ENCODE assay signal across 20 cellular contexts in the genomic region with DNA sequence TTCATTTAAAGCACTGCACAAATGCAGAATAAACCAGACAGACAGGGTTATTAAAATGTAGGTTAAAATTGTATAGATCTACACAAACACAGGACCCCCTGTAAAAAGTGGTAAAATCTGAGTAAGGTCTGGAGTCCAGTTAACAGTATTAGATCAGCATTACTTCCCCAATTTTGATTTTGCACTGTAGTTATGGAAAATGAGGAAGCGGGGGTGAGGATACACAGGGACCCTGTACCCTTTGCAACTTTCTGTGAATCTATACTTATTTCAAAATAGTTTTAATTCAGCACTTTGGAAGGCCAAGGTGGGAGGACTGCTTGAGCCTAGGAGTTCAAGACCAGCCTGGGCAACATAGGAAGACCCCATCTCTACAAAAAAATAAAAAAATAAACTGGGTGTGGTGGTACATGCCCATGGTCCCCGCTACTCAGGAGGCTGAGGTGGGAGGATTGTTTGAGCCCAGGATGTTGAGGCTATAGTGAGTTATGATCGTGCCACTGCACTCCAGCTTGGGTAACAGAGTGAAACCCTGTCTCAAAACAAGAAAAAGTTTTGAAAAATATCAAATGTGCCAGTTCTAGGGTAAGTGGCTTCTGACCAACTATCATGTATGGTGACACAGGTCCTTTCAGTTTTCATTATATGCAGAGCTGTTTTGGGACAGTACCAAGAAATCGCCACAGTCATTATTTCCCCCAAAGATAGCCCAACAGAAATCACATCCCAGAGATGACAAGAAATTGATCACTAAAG. TPM values are rescaled to one million over a fixed set of nuclear protein-coding genes. Genes with fewer than 3 reads are reported as not detected.
DNase-seq lines count a peak whose midpoint lies in the region; ATAC-seq and TF ChIP-seq lines count a peak whose summit lies in the region.
"Had no signal": no experiment of that assay in that cellular context is flagged by ENCODE, and none has a peak within 500 bp of the region (broad histone marks: within the 10 kb centered on the region; RNA-seq: fewer than 3 reads in every experiment).

No MANE protein-coding gene starts in this region.

- H4K20me1 ChIP-seq in GM23338 (replicated peaks; ENCODE audit: insufficient read depth) (peaks cover 5% of the 10 kb centered on the region), PC-3 (ENCODE audit: low read length) (no peaks in the 10 kb centered on the region)

- H3K27me3 ChIP-seq in GM23338 (ENCODE audit: insufficient read depth) (no peaks in the 10 kb centered on the region), PC-3 (ENCODE audit: low read length) (no peaks in the 10 kb centered on the region)
- H3K27me3 ChIP-seq: adrenal gland, cardiac muscle cell, pancreas had no signal

- TF ChIP-seq CTCF in GM23338 (conservative IDR thresholded peaks at IDR 0.05; ENCODE audit: low read depth in 2 of 2), result no peak
- TF ChIP-seq CTCF in NB4 (IDR thresholded peaks at IDR 0.05; ENCODE audit: low read depth, low read length), result no peak
- no peak for TF ChIP-seq CTCF in activated B cell treated with CpG ODN at 0.5 μM for 24 hours (IDR thresholded peaks at IDR 0.05)
- no peak for TF ChIP-seq CTCF in PC-3 (conservative IDR thresholded peaks at IDR 0.05; ENCODE audit: low read depth, low read length)

- CTCF ChIA-PET in activated B cell treated with CpG ODN at 0.5 μM for 24 hours (lab: Charles Lee) (interaction anchor here (1.2 to 2.0 kb wide), 2 partner anchors 10 to 143 kb away, joined by 3 to 5 read pairs; no protein-coding TSS in a partner anchor), PC-3 (lab: Charles Lee) (no interaction called here)

- no peak overlapping the region for H3K9ac ChIP-seq in PC-3 (ENCODE audit: low read length)
- H3K9ac ChIP-seq: GM23248 had no signal

- 0 out of 2 replicates have a peak overlapping the region, but pooled peaks have one; percentile 28 for H3K4me3 ChIP-seq in GM23338
- H3K4me3 ChIP-seq in NB4 (ENCODE audit: low read depth, low read length), result no peak overlapping the region
- no peak overlapping the region for H3K4me3 ChIP-seq in PC-3 (ENCODE audit: low read length)
- H3K4me3 ChIP-seq: adrenal gland, cardiac muscle cell, GM23248, pancreas, thoracic aorta had no signal

- POLR2A ChIA-PET in activated B cell treated with CpG ODN at 0.5 μM for 24 hours (lab: Charles Lee), result interaction anchor here (2.2 kb wide), 1 partner anchor 10 kb away, joined by 6 read pairs; no protein-coding TSS in a partner anchor
- POLR2A ChIA-PET in PC-3 (lab: Charles Lee; ENCODE audit: unreplicated experiment), result no interaction called here

- ATAC-seq in GM23338 (no peak), activated B cell treated with CpG ODN at 0.5 μM for 24 hours (ENCODE audit: low read depth) (no peak), sciatic nerve (peak; percentile 54), PC-3 (no peak), HG02759 (IDR thresholded peaks at IDR 0.05; ENCODE audit: unreplicated experiment) (no peak), HG02870 (IDR thresholded peaks at IDR 0.05; ENCODE audit: unreplicated experiment) (no peak)

- H3K9me3 Mint-ChIP-seq in GM23338, result no peaks in the 10 kb centered on the region
- no peaks in the 10 kb centered on the region for H3K9me3 Mint-ChIP-seq in activated B cell treated with CpG ODN at 0.5 μM for 24 hours
- H3K9me3 Mint-ChIP-seq: immature natural killer cell; T-helper 1 cell treated with Interleukin-12 subunit alpha and Interleukin-12 subunit beta and Interleukin-4 antibody, amounts not matched to agents 30 μg/mL and 1 μg/mL, for 36 hours had no signal

- H3K36me3 ChIP-seq in GM23338 (ENCODE audit: insufficient read depth), result no peaks in the 10 kb centered on the region; the same call in 1 of the 2 replicates
- H3K36me3 ChIP-seq in PC-3 (ENCODE audit: low read depth, low read length), result no peaks in the 10 kb centered on the region
- H3K36me3 ChIP-seq: adrenal gland, cardiac muscle cell, pancreas, thoracic aorta had no signal

- H3K9me2 ChIP-seq in GM23338 (ENCODE audit: insufficient read depth) (no peaks in the 10 kb centered on the region), PC-3 (replicated peaks; ENCODE audit: low read length) (no peaks in the 10 kb centered on the region)

- H3K4me2 ChIP-seq in GM23338 (peak overlapping the region; percentile 59), PC-3 (ENCODE audit: low read length) (no peak overlapping the region)

- H3K4me1 ChIP-seq in GM23338 (ENCODE audit: insufficient read depth) (peaks cover 28% of the 10 kb centered on the region), PC-3 (ENCODE audit: insufficient read depth, low read length) (peaks cover 8% of the 10 kb centered on the region)
- H3K4me1 ChIP-seq: adrenal gland had no signal

- peaks cover 43% of the 10 kb centered on the region for H3K4me1 Mint-ChIP-seq in GM23338
- peaks cover 85% of the 10 kb centered on the region for H3K4me1 Mint-ChIP-seq in activated B cell treated with CpG ODN at 0.5 μM for 24 hours

- no peak overlapping the region for H3K27ac Mint-ChIP-seq in GM23338
- peak overlapping the region; percentile 69 for H3K27ac Mint-ChIP-seq in activated B cell treated with CpG ODN at 0.5 μM for 24 hours
- H3K27ac Mint-ChIP-seq: T-helper 1 cell treated with Interleukin-12 subunit alpha and Interleukin-12 subunit beta and Interleukin-4 antibody, amounts not matched to agents 30 μg/mL and 1 μg/mL, for 36 hours had no signal

- TF ChIP-seq POLR2A in NB4 (IDR thresholded peaks at IDR 0.05; ENCODE audit: extremely low read depth, insufficient read length), result no peak

- peaks cover 60% of the 10 kb centered on the region for H3K79me2 ChIP-seq in GM23338 (replicated peaks; ENCODE audit: insufficient read depth)
- no peaks in the 10 kb centered on the region for H3K79me2 ChIP-seq in PC-3 (ENCODE audit: low read length)

- H3K27ac ChIP-seq in GM23338 (ENCODE audit: low read depth) (no peak overlapping the region), PC-3 (ENCODE audit: low read length) (no peak overlapping the region)
- H3K27ac ChIP-seq: adrenal gland, cardiac muscle cell, GM23248, pancreas, thoracic aorta had no signal

- BruUV-seq in PC-3 (replicated peaks; lab: Mats Ljungman, UMichigan), result no TSS peak

- intact Hi-C loops in activated B cell treated with CpG ODN at 0.5 μM for 24 hours (cut with micrococcal nuclease), result loop anchor here (5.0 kb wide), 1 partner anchor 317 kb away; no protein-coding TSS in a partner anchor
- intact Hi-C loops in sciatic nerve (cut with DNase I), result no loop called here
- intact Hi-C loops in PC-3 (cut with micrococcal nuclease), result no loop called here

- peaks cover 23% of the 10 kb centered on the region for H3K36me3 Mint-ChIP-seq in GM23338 (ENCODE audit: low read depth)
- peaks cover 83% of the 10 kb centered on the region for H3K36me3 Mint-ChIP-seq in activated B cell treated with CpG ODN at 0.5 μM for 24 hours (ENCODE audit: low read depth)

- H3K4me3 Mint-ChIP-seq in GM23338 (no peak overlapping the region; the same call in 2 of the 3 replicates), activated B cell treated with CpG ODN at 0.5 μM for 24 hours (no peak overlapping the region)
- H3K4me3 Mint-ChIP-seq: T-helper 1 cell treated with Interleukin-12 subunit alpha and Interleukin-12 subunit beta and Interleukin-4 antibody, amounts not matched to agents 30 μg/mL and 1 μg/mL, for 36 hours had no signal

- DNase-seq in GM23338 (ENCODE audit: low spot score) (no peak), NB4 (ENCODE audit: low read depth) (peak; percentile 59), activated B cell treated with CpG ODN at 0.5 μM for 24 hours (no peak), sciatic nerve (ENCODE audit: low spot score) (no peak), PC-3 (no peak)
- DNase-seq: activated CD4-positive, alpha-beta T cell treated with anti-CD3 and anti-CD28 coated beads for 1 hour; GM23248; immature natural killer cell; IMR-90; NCI-H1105; NCI-H2107; NCI-H69; pancreas; stimulated activated CD4-positive, alpha-beta T cell treated with anti-CD3 and anti-CD28 coated beads, Interleukin-2, amount 100 ng/mL, for 48 hours had no signal

- peaks cover 2% of the 10 kb centered on the region for H3K27me3 Mint-ChIP-seq in GM23338 (ENCODE audit: insufficient read depth, low read depth, poor library complexity)
- no peaks in the 10 kb centered on the region for H3K27me3 Mint-ChIP-seq in activated B cell treated with CpG ODN at 0.5 μM for 24 hours

- H3F3A ChIP-seq in GM23338 (replicated peaks; ENCODE audit: low read depth) (no peaks in the 10 kb centered on the region), PC-3 (ENCODE audit: low read length, unreplicated experiment) (no peaks in the 10 kb centered on the region)

- H2AFZ ChIP-seq in GM23338 (no peak overlapping the region), PC-3 (ENCODE audit: low read length) (no peak overlapping the region)
- H2AFZ ChIP-seq: GM23248 had no signal

- H3K9me3 ChIP-seq in PC-3 (ENCODE audit: low read length), result no peaks in the 10 kb centered on the region
- H3K9me3 ChIP-seq: adrenal gland, pancreas, thoracic aorta had no signal

TF ChIP-seq in GM23338, 12 proteins besides CTCF, POLR2A, EP300 and RAD21:
- no peak for TF ChIP-seq ZNF114 (CRISPR knock-in tag; IDR thresholded peaks at IDR 0.05)
- TF ChIP-seq, protein P1, sequence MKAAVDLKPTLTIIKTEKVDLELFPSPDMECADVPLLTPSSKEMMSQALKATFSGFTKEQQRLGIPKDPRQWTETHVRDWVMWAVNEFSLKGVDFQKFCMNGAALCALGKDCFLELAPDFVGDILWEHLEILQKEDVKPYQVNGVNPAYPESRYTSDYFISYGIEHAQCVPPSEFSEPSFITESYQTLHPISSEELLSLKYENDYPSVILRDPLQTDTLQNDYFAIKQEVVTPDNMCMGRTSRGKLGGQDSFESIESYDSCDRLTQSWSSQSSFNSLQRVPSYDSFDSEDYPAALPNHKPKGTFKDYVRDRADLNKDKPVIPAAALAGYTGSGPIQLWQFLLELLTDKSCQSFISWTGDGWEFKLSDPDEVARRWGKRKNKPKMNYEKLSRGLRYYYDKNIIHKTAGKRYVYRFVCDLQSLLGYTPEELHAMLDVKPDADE (IDR thresholded peaks at IDR 0.05), result no peak

RNA-seq across cellular contexts. Expression of a gene that starts 17.7 kb away (rescaled TPM):
- total RNA-seq in GM23338 (2014; rRNA removed; shearing (Covaris generic)), result 61.7 and 65.8 TPM in 2 replicates
- 17.1 and 19.3 TPM in 2 replicates for polyA plus RNA-seq in GM23338 (2016; fragmentation: Nextera tagmentation; extraction: Ambion mirVana)
- 102 and 113 TPM in 2 replicates for total RNA-seq in activated B cell treated with CpG ODN at 0.5 μM for 24 hours
- total RNA-seq in sciatic nerve, result 17.1 TPM
- 31.9 and 36.1 TPM in 2 replicates for total RNA-seq in PC-3 (2014; rRNA removed)
